ENCODE assay signal across 9 cellular contexts in genomic region chr2:46780801-46781445, GRCh38.
DNase-seq lines count a peak whose midpoint lies in the region; ATAC-seq, FAIRE-seq and TF ChIP-seq lines count a peak whose summit lies in the region.
"Had no signal": no experiment of that assay in that cellular context is flagged by ENCODE, and none has a peak within 500 bp of the region (broad histone marks: within the 10 kb centered on the region; RNA-seq: fewer than 3 reads in every experiment).

No MANE protein-coding gene starts in this region.

- no peak for TF ChIP-seq POLR2A in K562 (conservative IDR thresholded peaks at IDR 0.05)
- TF ChIP-seq POLR2A in transverse colon (IDR thresholded peaks at IDR 0.05) = no peak

- FAIRE-seq in K562 (lab: Jason Lieb, UNC) = no peak

- no peaks in the 10 kb centered on the region for H3K4me1 ChIP-seq in K562 (replicated peaks in 1 of 2; ENCODE audit: control insufficient read depth in 2 of 2, insufficient read depth in 2 of 2, low read length in 2 of 2)
- peaks cover 7 to 17% (median 9%) of the 10 kb centered on the region in 4 donors for H3K4me1 ChIP-seq in transverse colon

- H3K4me3 ChIP-seq in K562 (no peak overlapping the region), transverse colon (no peak overlapping the region)

- no peaks in the 10 kb centered on the region for H3K36me3 ChIP-seq in K562 (ENCODE audit: control insufficient read depth, insufficient read depth, low read length)
- no peaks in the 10 kb centered on the region for H3K36me3 ChIP-seq in transverse colon

- H2AFZ ChIP-seq in K562 (ENCODE audit: low read depth, low read length) = no peak overlapping the region

- H3K79me2 ChIP-seq in K562 (ENCODE audit: control insufficient read depth, insufficient read depth, low read length) = no peaks in the 10 kb centered on the region

- peak in 1 of 2 experiments; percentile 54; a peak in 3 of 4 replicates for TF ChIP-seq RAD21 in K562 (CRISPR knock-in tag; conservative IDR thresholded peaks at IDR 0.05 in 1 of 2, IDR thresholded peaks at IDR 0.05 in 1 of 2)

- POLR2A ChIA-PET in K562 (lab: Yijun Ruan, JAX) = interaction anchor here (0.5 to 0.7 kb wide), 2 partner anchors 100 to 986 kb away, joined by 3 read pairs; no protein-coding TSS in a partner anchor

- H3K27me3 ChIP-seq in K562 (ENCODE audit: control insufficient read depth in 2 of 2, insufficient read depth in 2 of 2, low read length in 2 of 2) (peaks cover 19 to 46% of the 10 kb centered on the region in 2 experiments; a peak in 4 of 5 replicates), transverse colon (no peaks in the 10 kb centered on the region)

- in situ Hi-C loops in K562 (cut with MboI) = no loop called here
- in situ Hi-C loops in transverse colon (cut with MboI; ENCODE audit: low pct_ligation_motif_present in 1 of 4, low pct_unique_long_range_greater_than_20kb in 1 of 4, low sequenced_read_pairs in 3 of 4) = no loop called here

- H3K27ac ChIP-seq in K562 (ENCODE audit: extremely low read depth, low read depth, low read length) (no peak overlapping the region), transverse colon (peak overlapping the region; percentile 51 to 81 (median 68))

- H3K4me2 ChIP-seq in K562 (ENCODE audit: insufficient read depth, low read length) = no peak overlapping the region

- WGBS in K562 (ENCODE audit: insufficient coverage, low coverage, missing lambda C conversion rate) = 3% methylated on average over 15 of the region's 15 CpGs
- WGBS in transverse colon (ENCODE audit: low coverage in 1 of 2), 2 donors = 69% methylated on average over 15 of the region's 15 CpGs; no CpG with 5 or more reads in 1 of the 2 donors

- ATAC-seq in K562 = peak; percentile 96
- ATAC-seq: natural killer cell had no signal

- H3K9me3 ChIP-seq in K562 (replicated peaks; ENCODE audit: control insufficient read depth, insufficient read depth, low read depth, low read length) = no peaks in the 10 kb centered on the region
- H3K9me3 ChIP-seq in transverse colon = no peaks in the 10 kb centered on the region

- H3K9me1 ChIP-seq in K562 (ENCODE audit: control insufficient read depth, insufficient read depth, low read length) = no peaks in the 10 kb centered on the region

- intact Hi-C loops in K562 (cut with micrococcal nuclease) = loop anchor here (2.0 kb wide), 1 partner anchor 108 kb away; no protein-coding TSS in a partner anchor
- intact Hi-C loops in transverse colon (cut with DNase I; ENCODE audit: low total_unique reads) = no loop called here

- peak; percentile 41 to 78 (median 50); a peak in 5 of 6 replicates for TF ChIP-seq CTCF in K562 (IDR thresholded peaks at IDR 0.05 in 2 of 3, conservative IDR thresholded peaks at IDR 0.05 in 1 of 3; ENCODE audit: insufficient read depth in 2 of 3, low read depth in 1 of 3, low read length in 3 of 3)
- TF ChIP-seq CTCF in transverse colon (IDR thresholded peaks at IDR 0.05) = no peak

- CTCF ChIA-PET in K562 (lab: Yijun Ruan, JAX; ENCODE audit: low intra/inter-chr PET ratio) = no interaction called here

- no peak for TF ChIP-seq EP300 in K562 (IDR thresholded peaks at IDR 0.05; ENCODE audit: low read length)
- TF ChIP-seq EP300 in transverse colon (IDR thresholded peaks at IDR 0.05; ENCODE audit: low read depth) = no peak

- DNase-seq in SIG-M5 treated with dmso at 0.1 percent for 504 hours (lab: John Stamatoyannopoulos, UW; ENCODE audit: unreplicated experiment) = peak; percentile 8
- no peak for DNase-seq in SIG-M5 (lab: John Stamatoyannopoulos, UW)
- peak; percentile 34 to 67 (median 52) for DNase-seq in K562 (ENCODE audit: extremely low read depth in 1 of 4, low spot score in 3 of 4)
- peak; percentile 81 for DNase-seq in iPS-NIHi11 (ENCODE audit: low spot score)
- peak; percentile 33 for DNase-seq in transverse colon
- DNase-seq in NOMO-1 treated with dmso at 0.1 percent for 144 hours (lab: John Stamatoyannopoulos, UW; ENCODE audit: unreplicated experiment) = no peak
- DNase-seq in SHP77 (lab: John Stamatoyannopoulos, UW) = no peak
- DNase-seq in NCI-H1930 (lab: John Stamatoyannopoulos, UW) = no peak
- DNase-seq: natural killer cell had no signal

- no peaks in the 10 kb centered on the region for H4K20me1 ChIP-seq in K562 (replicated peaks; ENCODE audit: control insufficient read depth, insufficient read depth, low read length)

- no TSS peak for BruUV-seq in K562 (replicated peaks; lab: Mats Ljungman, UMichigan)

- no peak overlapping the region for H3K9ac ChIP-seq in K562 (ENCODE audit: insufficient read depth in 1 of 2, low read depth in 2 of 2, low read length in 2 of 2)

TF ChIP-seq in K562, 482 proteins besides CTCF, POLR2A, EP300 and RAD21:
- peak in 1 of 2 experiments; percentile 24; a peak in 1 of 4 replicates for TF ChIP-seq MAZ (CRISPR knock-in tag; conservative IDR thresholded peaks at IDR 0.05 in 1 of 2, IDR thresholded peaks at IDR 0.05 in 1 of 2)
- no peak for TF ChIP-seq POLR2AphosphoS2 (IDR thresholded peaks at IDR 0.05; ENCODE audit: low read length)
- peak; percentile 35; the same call in 1 of the 2 replicates for TF ChIP-seq SMC3 (conservative IDR thresholded peaks at IDR 0.05; ENCODE audit: insufficient read depth, low read depth, low read length)
- TF ChIP-seq PKNOX1 (IDR thresholded peaks at IDR 0.05) = peak; percentile 36; the same call in 1 of the 2 replicates
- no peak for TF ChIP-seq HNRNPLL (IDR thresholded peaks at IDR 0.05; ENCODE audit: low read depth, low read length, poor library complexity, severe bottlenecking)
- TF ChIP-seq CTCFL (IDR thresholded peaks at IDR 0.05; ENCODE audit: borderline replicate concordance, insufficient read depth, low read depth, low read length, poor library complexity, severe bottlenecking) = peak; percentile 19
- TF ChIP-seq UBTF (IDR thresholded peaks at IDR 0.05; ENCODE audit: borderline replicate concordance in 1 of 2, low read depth in 2 of 2, low read length in 2 of 2) = 0 out of 4 replicates have a peak, but pooled peaks of 1 of the 2 experiments have one; percentile 29
- no peak for TF ChIP-seq ZNF780A (CRISPR knock-in tag; IDR thresholded peaks at IDR 0.05)

Comparison
In these comparisons a context has a peak if more than half of its experiments do, and no peak if none do; other contexts are left out.
1. DNase-seq: peak in SIG-M5 treated with dmso at 0.1 percent for 504 hours (single experiment), K562 (4 of 4), iPS-NIHi11 (single experiment) and transverse colon (single experiment); none in SIG-M5 (single experiment), NOMO-1 treated with dmso at 0.1 percent for 144 hours (single experiment), SHP77 (0 of 2) and NCI-H1930 (0 of 2).
2. CTCF ChIP-seq: peak in K562 (3 of 3); none in transverse colon (0 of 5).